8 cellular contexts compared by ENCODE assay signal in genomic region chr10:24209946-24210491, GRCh38. TPM values are rescaled to one million over a fixed set of nuclear protein-coding genes. Genes with fewer than 3 reads are reported as not detected.
DNase-seq lines count a peak whose midpoint lies in the region; ATAC-seq and TF ChIP-seq lines count a peak whose summit lies in the region.

No MANE protein-coding gene starts in this region.

- H3K9me3 ChIP-seq in esophagus squamous epithelium, result no peaks in the 10 kb centered on the region

- no peak for TF ChIP-seq POLR2A in esophagus squamous epithelium (IDR thresholded peaks at IDR 0.05)

- H3K27ac ChIP-seq in esophagus squamous epithelium, result peak overlapping the region; percentile 86 to 93 (median 91)

- peaks cover 71% of the 10 kb centered on the region for H3K4me1 Mint-ChIP-seq in progenitor cell of endocrine pancreas (ENCODE audit: low read depth)

- peak; percentile 66 for ATAC-seq in HG02870 (IDR thresholded peaks at IDR 0.05; ENCODE audit: unreplicated experiment)

- H3K36me3 ChIP-seq in esophagus squamous epithelium, result no peaks in the 10 kb centered on the region

- peaks cover 8 to 84% (median 16%) of the 10 kb centered on the region in 3 donors for H3K4me1 ChIP-seq in esophagus squamous epithelium

- no peaks in the 10 kb centered on the region for H3K9me3 Mint-ChIP-seq in progenitor cell of endocrine pancreas (ENCODE audit: low read depth)

- WGBS in esophagus squamous epithelium, 2 donors, result 10 to 18% methylated on average over 9 to 11 of the region's 12 CpGs

- peak overlapping the region; percentile 51 to 68 (median 58) for H3K4me3 ChIP-seq in esophagus squamous epithelium

- peak; percentile 24 for DNase-seq in activated T-cell treated with anti-CD3 and anti-CD28 coated beads for 24 hours (ENCODE audit: low read depth)
- no peak for DNase-seq in activated T-cell treated with anti-CD3 and anti-CD28 coated beads, Interleukin-2, amount 50 U/mL, for 1 hour
- peak; percentile 9 for DNase-seq in RPMI8226
- no peak for DNase-seq in esophagus squamous epithelium (lab: John Stamatoyannopoulos, UW)
- DNase-seq in progenitor cell of endocrine pancreas (ENCODE audit: low spot score, unreplicated experiment), result no peak
- DNase-seq in NCI-H187 (lab: John Stamatoyannopoulos, UW), result no peak
- no peak for DNase-seq in posterior cingulate gyrus

- H3K4me3 Mint-ChIP-seq in progenitor cell of endocrine pancreas (ENCODE audit: low read depth), result peak overlapping the region; percentile 90

- no peaks in the 10 kb centered on the region for H3K27me3 ChIP-seq in esophagus squamous epithelium

- H3K36me3 Mint-ChIP-seq in progenitor cell of endocrine pancreas (ENCODE audit: insufficient read depth), result peaks cover 3% of the 10 kb centered on the region

- H3K27ac Mint-ChIP-seq in progenitor cell of endocrine pancreas, result peak overlapping the region; percentile 94

- intact Hi-C loops in esophagus squamous epithelium (cut with DNase I) (no loop called here), posterior cingulate gyrus (cut with DNase I) (loop anchor here (5.0 kb wide), 1 partner anchor 307 kb away; no protein-coding TSS in a partner anchor)

- no peak for TF ChIP-seq CTCF in esophagus squamous epithelium (IDR thresholded peaks at IDR 0.05)
- no peak for TF ChIP-seq CTCF in progenitor cell of endocrine pancreas (IDR thresholded peaks at IDR 0.05; ENCODE audit: unreplicated experiment)

- no peaks in the 10 kb centered on the region for H3K27me3 Mint-ChIP-seq in progenitor cell of endocrine pancreas

RNA-seq across cellular contexts. Expression of gene KIAA1217, which starts 1.1 kb away (rescaled TPM):
- 10 to 100 TPM; 56.2 to 67.6 (median 66.2) TPM for total RNA-seq in esophagus squamous epithelium
- 117 and 121 TPM in 2 replicates for total RNA-seq in progenitor cell of endocrine pancreas

Comparison
In these comparisons a context has a peak if more than half of its experiments do, and no peak if none do; other contexts are left out.
1. DNase-seq: peak in activated T-cell treated with anti-CD3 and anti-CD28 coated beads for 24 hours (single experiment) and RPMI8226 (single experiment); none in activated T-cell treated with anti-CD3 and anti-CD28 coated beads, Interleukin-2, amount 50 U/mL, for 1 hour (single experiment), esophagus squamous epithelium (single experiment), progenitor cell of endocrine pancreas (single experiment), NCI-H187 (0 of 2) and posterior cingulate gyrus (0 of 10).